ENCODE assay signal across 9 cellular contexts in the genomic region with DNA sequence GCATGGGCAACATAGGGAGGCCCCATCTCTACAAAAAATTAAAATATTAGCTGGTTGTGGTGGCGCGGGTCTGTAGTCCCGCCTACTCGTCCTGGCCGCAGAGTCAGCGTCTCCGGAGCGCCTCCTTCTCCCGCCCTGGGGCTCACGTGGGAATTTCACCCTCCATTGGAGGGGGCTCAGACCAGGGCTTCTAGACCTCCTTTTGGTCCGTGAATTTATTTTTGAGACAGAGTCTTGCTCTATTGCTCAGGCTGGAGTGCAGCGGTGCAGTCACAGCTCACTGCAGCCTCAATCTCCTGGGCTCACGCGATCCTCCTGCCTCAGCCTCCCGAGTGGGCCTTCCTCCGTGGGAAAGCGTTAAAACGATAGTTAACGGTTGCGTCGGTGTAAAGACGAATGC. TPM values are rescaled to one million over a fixed set of nuclear protein-coding genes. Genes with fewer than 3 reads are reported as not detected.
A peak's percentile ranks its signal among the peaks of the same experiment; 100 is the strongest.
DNase-seq lines count a peak whose midpoint lies in the region; ATAC-seq lines count a peak whose summit lies in the region.
"Had no signal": no experiment of that assay in that cellular context is flagged by ENCODE, and none has a peak within 500 bp of the region (broad histone marks: within the 10 kb centered on the region; RNA-seq: fewer than 3 reads in every experiment).

No MANE protein-coding gene starts in this region.

- no peaks in the 10 kb centered on the region for H3K27me3 ChIP-seq in iPS-15b (ENCODE audit: control insufficient read depth, insufficient read depth, low read length)

- H3K9me3 Mint-ChIP-seq in activated CD4-positive, alpha-beta T cell treated with anti-CD3 and anti-CD28 coated beads for 36 hours (ENCODE audit: low read depth): no peaks in the 10 kb centered on the region

- POLR2A ChIA-PET in activated CD4-positive, alpha-beta T cell treated with anti-CD3 and anti-CD28 coated beads for 36 hours (lab: Charles Lee): interaction anchor here (0.7 kb wide), 1 partner anchor 51 kb away, joined by 5 read pairs; no protein-coding TSS in a partner anchor

- DNase-seq in activated CD4-positive, alpha-beta T cell treated with anti-CD3 and anti-CD28 coated beads for 36 hours: no peak
- DNase-seq in activated CD4-positive, alpha-beta T cell treated with anti-CD3 and anti-CD28 coated beads, Interleukin-2, amount 50 U/mL, for 48 hours: no peak
- DNase-seq in NCI-H1694 (lab: John Stamatoyannopoulos, UW) (peak; percentile 50), amniotic stem cell (lab: John Stamatoyannopoulos, UW) (peak; percentile 7)

- no peaks in the 10 kb centered on the region for H3K9me3 ChIP-seq in iPS-15b (ENCODE audit: control insufficient read depth, insufficient read depth, low read length)

- peaks cover 7% of the 10 kb centered on the region for H3K4me1 ChIP-seq in iPS-15b (ENCODE audit: control insufficient read depth, insufficient read depth, low read length)

- no peak overlapping the region for H3K9ac ChIP-seq in iPS-15b (ENCODE audit: low read depth, low read length)

- CTCF ChIA-PET in activated CD4-positive, alpha-beta T cell treated with anti-CD3 and anti-CD28 coated beads for 36 hours (lab: Charles Lee): interaction anchor here (1.5 kb wide), 1 partner anchor 132 kb away, joined by 3 read pairs; no protein-coding TSS in a partner anchor

- H3K27ac Mint-ChIP-seq in activated CD4-positive, alpha-beta T cell treated with anti-CD3 and anti-CD28 coated beads for 36 hours: peak overlapping the region; percentile 79

- ATAC-seq in activated CD4-positive, alpha-beta T cell treated with anti-CD3 and anti-CD28 coated beads for 36 hours: no peak
- ATAC-seq in HG02870 (IDR thresholded peaks at IDR 0.05; ENCODE audit: unreplicated experiment): no peak
- ATAC-seq in HG03159 (IDR thresholded peaks at IDR 0.05; ENCODE audit: unreplicated experiment): no peak
- ATAC-seq: left colon had no signal

- peak overlapping the region; percentile 50 for H3K4me3 ChIP-seq in iPS-15b (ENCODE audit: low read depth, low read length)
- peak overlapping the region; percentile 23 to 71 (median 59) for H3K4me3 ChIP-seq in skin epidermis

- peaks cover 9% of the 10 kb centered on the region for H3K36me3 ChIP-seq in iPS-15b (ENCODE audit: control insufficient read depth, insufficient read depth, low read length)

- H3K4me1 Mint-ChIP-seq in activated CD4-positive, alpha-beta T cell treated with anti-CD3 and anti-CD28 coated beads for 36 hours: peaks cover 31% of the 10 kb centered on the region

- peaks cover 3% of the 10 kb centered on the region for H3K27me3 Mint-ChIP-seq in activated CD4-positive, alpha-beta T cell treated with anti-CD3 and anti-CD28 coated beads for 36 hours

- intact Hi-C loops in activated CD4-positive, alpha-beta T cell treated with anti-CD3 and anti-CD28 coated beads for 36 hours (cut with DNase I, micrococcal nuclease): loop anchor here in 1 of 2 experiments (1.0 kb wide), 1 partner anchor 29 kb away; a partner anchor contains a TSS

- peaks cover 2% of the 10 kb centered on the region for H3K36me3 Mint-ChIP-seq in activated CD4-positive, alpha-beta T cell treated with anti-CD3 and anti-CD28 coated beads for 36 hours (ENCODE audit: low read depth)

- peak overlapping the region; percentile 77 for H3K4me3 Mint-ChIP-seq in activated CD4-positive, alpha-beta T cell treated with anti-CD3 and anti-CD28 coated beads for 36 hours

- H3K27ac ChIP-seq in skin epidermis: peak overlapping the region in 10 of 21 experiments; percentile 22 to 82 (median 73)

RNA-seq across cellular contexts. Expression of a gene that starts 0.4 kb away (rescaled TPM):
- total RNA-seq in activated CD4-positive, alpha-beta T cell treated with anti-CD3 and anti-CD28 coated beads for 36 hours: 10 to 100 TPM; 55.9 to 72.1 TPM

RNA-seq across cellular contexts. Expression of a gene that starts 5.1 kb away (rescaled TPM):
- total RNA-seq in activated CD4-positive, alpha-beta T cell treated with anti-CD3 and anti-CD28 coated beads for 36 hours: 10 to 100 TPM; 11.5 to 13.0 TPM

RNA-seq across cellular contexts. Expression of a gene that starts 14.8 kb away (rescaled TPM):
- total RNA-seq in activated CD4-positive, alpha-beta T cell treated with anti-CD3 and anti-CD28 coated beads for 36 hours: 10 to 100 TPM; 22.9 to 40.8 TPM

RNA-seq across cellular contexts. Expression of a gene that starts 26.3 kb away (rescaled TPM):
- 10 to 100 TPM; 90.2 to 94.4 TPM for total RNA-seq in activated CD4-positive, alpha-beta T cell treated with anti-CD3 and anti-CD28 coated beads for 36 hours

RNA-seq across cellular contexts. Expression of a gene that starts 28.8 kb away (rescaled TPM):
- total RNA-seq in activated CD4-positive, alpha-beta T cell treated with anti-CD3 and anti-CD28 coated beads for 36 hours: 10 to 100 TPM; 14.2 to 17.0 TPM

Comparison
In these comparisons a context has a peak if more than half of its experiments do, and no peak if none do; other contexts are left out.
1. DNase-seq: peak in NCI-H1694 (single experiment) and amniotic stem cell (single experiment); none in activated CD4-positive, alpha-beta T cell treated with anti-CD3 and anti-CD28 coated beads for 36 hours (single experiment) and activated CD4-positive, alpha-beta T cell treated with anti-CD3 and anti-CD28 coated beads, Interleukin-2, amount 50 U/mL, for 48 hours (0 of 2).